ENCODE assay signal across 9 cellular contexts in the genomic region with DNA sequence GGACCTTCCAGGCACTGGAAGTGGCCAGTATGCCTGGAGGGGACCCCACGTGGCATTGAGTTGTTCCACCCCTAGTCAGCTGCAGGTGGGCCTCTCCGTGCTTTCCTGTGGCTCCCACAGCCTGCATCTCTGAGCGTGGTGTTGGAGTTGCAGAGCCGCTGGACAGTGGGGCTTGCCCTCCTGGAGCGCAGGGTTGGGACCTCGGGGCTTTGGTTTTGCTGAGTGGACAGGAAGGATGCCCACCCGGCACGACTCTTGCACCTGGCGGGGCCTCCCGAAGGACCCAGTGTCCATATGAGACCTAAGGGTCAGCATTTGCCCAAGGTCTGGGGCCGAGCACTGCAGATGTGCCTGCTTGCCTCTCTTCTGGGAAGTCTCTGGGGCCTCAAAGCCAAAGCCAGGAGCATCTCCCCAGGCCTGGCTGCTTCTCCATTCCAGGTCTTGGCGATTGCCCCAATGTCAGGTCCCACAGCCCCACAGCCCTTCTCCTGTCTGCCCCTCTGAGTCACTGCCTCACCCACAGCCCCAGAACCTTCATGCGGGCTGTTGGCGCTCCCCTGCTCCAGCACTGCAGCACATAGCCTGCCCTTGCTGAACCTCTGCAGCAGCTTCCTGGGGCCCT. TPM values are rescaled to one million over a fixed set of nuclear protein-coding genes. Genes with fewer than 3 reads are reported as not detected.
A peak's percentile ranks its signal among the peaks of the same experiment; 100 is the strongest.
DNase-seq lines count a peak whose midpoint lies in the region; ATAC-seq and TF ChIP-seq lines count a peak whose summit lies in the region.
"Had no signal": no experiment of that assay in that cellular context is flagged by ENCODE, and none has a peak within 500 bp of the region (broad histone marks: within the 10 kb centered on the region; RNA-seq: fewer than 3 reads in every experiment).

No MANE protein-coding gene starts in this region.

- POLR2A ChIA-PET in naive thymus-derived CD4-positive, alpha-beta T cell (lab: Charles Lee) = interaction anchor here (1.0 to 5.6 kb wide), 4 partner anchors 11 to 23 kb away, joined by 4 to 58 read pairs (median 14); a partner anchor contains a TSS

- H3K4me3 ChIP-seq in BLaER1 treated with 17β-estradiol and CSF1 and Interleukin-3, amounts not matched to agents 10 nM and 100 nM = peak overlapping the region; percentile 71 to 84 (median 76)
- peak overlapping the region; percentile 60 to 79 for H3K4me3 ChIP-seq in cardiac fibroblast (replicated peaks in 1 of 2; ENCODE audit: low read depth in 2 of 2, low read length in 2 of 2)
- peak overlapping the region; percentile 57 for H3K4me3 ChIP-seq in naive thymus-derived CD4-positive, alpha-beta T cell (ENCODE audit: low read length)

- peaks cover 0 to 8% (median 0%) of the 10 kb centered on the region in 11 experiments; a peak in 2 of 22 replicates for H3K36me3 ChIP-seq in BLaER1 treated with 17β-estradiol and CSF1 and Interleukin-3, amounts not matched to agents 10 nM and 100 nM
- no peaks in the 10 kb centered on the region for H3K36me3 ChIP-seq in naive thymus-derived CD4-positive, alpha-beta T cell (ENCODE audit: control insufficient read depth in 2 of 3, insufficient read depth in 3 of 3, low read length in 3 of 3)

- peak; percentile 41 to 68 for DNase-seq in Kasumi-1 (lab: John Stamatoyannopoulos, UW)
- DNase-seq in cardiac fibroblast (ENCODE audit: low read depth in 2 of 2) = peak in 1 of 2 donors; percentile 15
- DNase-seq in naive thymus-derived CD4-positive, alpha-beta T cell = no peak
- no peak for DNase-seq in NAMALWA (ENCODE audit: low spot score)
- DNase-seq in GM20000 (ENCODE audit: low spot score) = no peak

- CTCF ChIA-PET in naive thymus-derived CD4-positive, alpha-beta T cell (lab: Charles Lee) = no interaction called here

- intact Hi-C loops in naive thymus-derived CD4-positive, alpha-beta T cell (cut with micrococcal nuclease) = loop anchor here (1.0 to 10.0 kb wide), 6 partner anchors 34 to 295 kb away; a partner anchor contains a TSS

- H4K20me1 ChIP-seq in BLaER1 treated with 17β-estradiol and CSF1 and Interleukin-3, amounts not matched to agents 10 nM and 100 nM = peaks cover 34 to 53% (median 41%) of the 10 kb centered on the region in 11 experiments; a peak in 21 of 22 replicates

- H3K27ac Mint-ChIP-seq in naive thymus-derived CD4-positive, alpha-beta T cell = peak overlapping the region in 7 of 9 donors; percentile 69 to 87 (median 82)

- no peak for ATAC-seq in naive thymus-derived CD4-positive, alpha-beta T cell
- ATAC-seq in GM19467 (IDR thresholded peaks at IDR 0.05; ENCODE audit: unreplicated experiment) = no peak
- no peak for ATAC-seq in GM18519 (IDR thresholded peaks at IDR 0.05; ENCODE audit: low FRiP score, unreplicated experiment)

- peak overlapping the region; percentile 77 to 98 (median 88) for H3K4me3 Mint-ChIP-seq in naive thymus-derived CD4-positive, alpha-beta T cell

- no peak for TF ChIP-seq CTCF in cardiac fibroblast (IDR thresholded peaks at IDR 0.05; ENCODE audit: low read depth, low read length)
- no peak for TF ChIP-seq CTCF in GM20000 (IDR thresholded peaks at IDR 0.05; ENCODE audit: extremely low read depth, missing control alignments)

- peaks cover 41 to 60% (median 56%) of the 10 kb centered on the region in 10 experiments for H3K4me1 ChIP-seq in BLaER1 treated with 17β-estradiol and CSF1 and Interleukin-3, amounts not matched to agents 10 nM and 100 nM
- peaks cover 13 to 21% of the 10 kb centered on the region in 2 donors for H3K4me1 ChIP-seq in naive thymus-derived CD4-positive, alpha-beta T cell (ENCODE audit: control insufficient read depth in 2 of 2, insufficient read depth in 2 of 2, low read length in 2 of 2)

- no peaks in the 10 kb centered on the region for H3K9me3 ChIP-seq in BLaER1 treated with 17β-estradiol and CSF1 and Interleukin-3, amounts not matched to agents 10 nM and 100 nM (replicated peaks in 1 of 11)
- no peaks in the 10 kb centered on the region for H3K9me3 ChIP-seq in naive thymus-derived CD4-positive, alpha-beta T cell (ENCODE audit: control insufficient read depth in 2 of 3, low read length in 3 of 3)

- peaks cover 12 to 40% (median 23%) of the 10 kb centered on the region in 7 donors for H3K4me1 Mint-ChIP-seq in naive thymus-derived CD4-positive, alpha-beta T cell

- no peaks in the 10 kb centered on the region for H3K27me3 ChIP-seq in BLaER1 treated with 17β-estradiol and CSF1 and Interleukin-3, amounts not matched to agents 10 nM and 100 nM
- no peaks in the 10 kb centered on the region for H3K27me3 ChIP-seq in naive thymus-derived CD4-positive, alpha-beta T cell (ENCODE audit: control insufficient read depth in 2 of 2, insufficient read depth in 2 of 2, low read length in 2 of 2)

- no peak overlapping the region for H3K27ac ChIP-seq in BLaER1 treated with 17β-estradiol and CSF1 and Interleukin-3, amounts not matched to agents 10 nM and 100 nM
- H3K27ac ChIP-seq in naive thymus-derived CD4-positive, alpha-beta T cell (ENCODE audit: low read depth, low read length) = peak overlapping the region; percentile 62
- H3K27ac ChIP-seq: HL-60 had no signal

- H3K4me2 ChIP-seq in BLaER1 treated with 17β-estradiol and CSF1 and Interleukin-3, amounts not matched to agents 10 nM and 100 nM = peak overlapping the region; percentile 90 to 100 (median 99)

- no peaks in the 10 kb centered on the region for H3K36me3 Mint-ChIP-seq in naive thymus-derived CD4-positive, alpha-beta T cell

- H3K9ac ChIP-seq in BLaER1 treated with 17β-estradiol and CSF1 and Interleukin-3, amounts not matched to agents 10 nM and 100 nM = peak overlapping the region in 10 of 11 experiments; percentile 72 to 84 (median 80); a peak in 18 of 22 replicates

- peaks cover 0 to 2% (median 0%) of the 10 kb centered on the region in 11 donors for H3K9me3 Mint-ChIP-seq in naive thymus-derived CD4-positive, alpha-beta T cell

- peaks cover 0 to 9% (median 0%) of the 10 kb centered on the region in 5 donors for H3K27me3 Mint-ChIP-seq in naive thymus-derived CD4-positive, alpha-beta T cell

RNA-seq across cellular contexts. Expression of a gene that starts 1.5 kb away (rescaled TPM):
- 10 to 100 TPM; 33.9 to 75.4 (median 72.3) TPM for total RNA-seq in naive thymus-derived CD4-positive, alpha-beta T cell
- polyA plus RNA-seq in naive thymus-derived CD4-positive, alpha-beta T cell = 1 to 10 TPM; 1.5 to 4.5 TPM

RNA-seq across cellular contexts. Expression of a gene that starts 15.3 kb away (rescaled TPM):
- 10 to 100 TPM; 49.8 to 75.7 (median 61.4) TPM for total RNA-seq in naive thymus-derived CD4-positive, alpha-beta T cell
- 10 to 100 TPM in 1 of 2 donors, 1 to 10 TPM in 1; 7.1 to 11.9 TPM for polyA plus RNA-seq in naive thymus-derived CD4-positive, alpha-beta T cell

Comparison
In these comparisons a context has a peak if more than half of its experiments do, and no peak if none do; other contexts are left out.
1. DNase-seq: peak in Kasumi-1 (2 of 2); none in naive thymus-derived CD4-positive, alpha-beta T cell (0 of 9), NAMALWA (single experiment) and GM20000 (single experiment).
2. Peak in every context shown above with its lines, with median percentiles within 50 percentile points of each other: H3K4me3 ChIP-seq.